ENCODE assay signal across 8 cellular contexts in the genomic region with DNA sequence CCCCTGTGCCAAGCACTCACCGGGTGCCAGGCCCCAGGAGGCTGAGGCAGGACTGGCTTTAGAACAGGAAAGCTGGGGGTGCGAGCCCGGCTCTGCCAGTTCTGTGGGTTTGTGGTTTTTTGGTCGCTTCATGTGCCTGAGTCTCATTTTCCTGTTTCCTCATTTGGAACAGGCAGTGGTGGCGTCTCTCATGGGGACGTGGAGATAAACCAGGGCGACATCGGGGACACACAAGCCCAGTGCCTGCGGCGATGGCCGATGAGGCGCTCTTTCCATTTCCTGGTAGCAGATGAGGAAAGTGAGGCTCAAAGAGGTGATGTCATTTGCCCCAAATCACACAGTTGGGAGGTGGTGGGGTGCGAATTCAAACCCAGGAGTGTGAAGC. TPM values are rescaled to one million over a fixed set of nuclear protein-coding genes. Genes with fewer than 3 reads are reported as not detected.
DNase-seq lines count a peak whose midpoint lies in the region; ATAC-seq lines count a peak whose summit lies in the region.

No MANE protein-coding gene starts in this region.

- no peaks in the 10 kb centered on the region for H3K9me3 Mint-ChIP-seq in activated naive CD8-positive, alpha-beta T cell treated with anti-CD3 and anti-CD28 coated beads for 36 hours

- peak overlapping the region; percentile 83 for H3K27ac Mint-ChIP-seq in activated naive CD8-positive, alpha-beta T cell treated with anti-CD3 and anti-CD28 coated beads for 36 hours

- peaks cover 9% of the 10 kb centered on the region for H3K4me1 Mint-ChIP-seq in activated naive CD8-positive, alpha-beta T cell treated with anti-CD3 and anti-CD28 coated beads for 36 hours

- H3K36me3 Mint-ChIP-seq in activated naive CD8-positive, alpha-beta T cell treated with anti-CD3 and anti-CD28 coated beads for 36 hours: no peaks in the 10 kb centered on the region

- H3K27me3 Mint-ChIP-seq in activated naive CD8-positive, alpha-beta T cell treated with anti-CD3 and anti-CD28 coated beads for 36 hours: peaks cover 6% of the 10 kb centered on the region

- DNase-seq in Daoy (ENCODE audit: low read depth) (peak; percentile 16), SIG-M5 (lab: John Stamatoyannopoulos, UW) (peak; percentile 45), cerebellar nuclear complex (lab: John Stamatoyannopoulos, UW) (no peak), NCI-H748 (lab: John Stamatoyannopoulos, UW; ENCODE audit: unreplicated experiment) (no peak), DMS53 treated with DMSO at 0.1 percent for 48 hours (lab: John Stamatoyannopoulos, UW; ENCODE audit: unreplicated experiment) (no peak)
- peak; percentile 75 for DNase-seq in activated naive CD8-positive, alpha-beta T cell treated with anti-CD3 and anti-CD28 coated beads for 36 hours
- DNase-seq in stimulated activated CD4-positive, alpha-beta T cell treated with anti-CD3 and anti-CD28 coated beads, Interleukin-2, amount 100 ng/mL, for 24 hours: peak; percentile 35 to 71

- ATAC-seq in HG03196 (IDR thresholded peaks at IDR 0.05; ENCODE audit: unreplicated experiment): no peak

- H3K4me3 Mint-ChIP-seq in activated naive CD8-positive, alpha-beta T cell treated with anti-CD3 and anti-CD28 coated beads for 36 hours: peak overlapping the region; percentile 40

RNA-seq across cellular contexts. Expression of a gene that starts 20.8 kb away (rescaled TPM):
- total RNA-seq in Daoy (2014; rRNA removed; shearing (Covaris generic)): 11.8 and 14.3 TPM in 2 replicates
- 10 to 100 TPM; 17.6 to 17.8 TPM for total RNA-seq in activated naive CD8-positive, alpha-beta T cell treated with anti-CD3 and anti-CD28 coated beads for 36 hours

Comparison
In these comparisons a context has a peak if more than half of its experiments do, and no peak if none do; other contexts are left out.
1. DNase-seq: peak in Daoy (single experiment), SIG-M5 (single experiment), activated naive CD8-positive, alpha-beta T cell treated with anti-CD3 and anti-CD28 coated beads for 36 hours (single experiment) and stimulated activated CD4-positive, alpha-beta T cell treated with anti-CD3 and anti-CD28 coated beads, Interleukin-2, amount 100 ng/mL, for 24 hours (2 of 2); none in cerebellar nuclear complex (0 of 2), NCI-H748 (single experiment) and DMS53 treated with DMSO at 0.1 percent for 48 hours (single experiment).